ENCODE assay signal across 15 cellular contexts in genomic region chr17:6996256-6997111, GRCh38. TPM values are rescaled to one million over a fixed set of nuclear protein-coding genes. Genes with fewer than 3 reads are reported as not detected.
DNase-seq lines count a peak whose midpoint lies in the region; ATAC-seq and TF ChIP-seq lines count a peak whose summit lies in the region.
"Had no signal": no experiment of that assay in that cellular context is flagged by ENCODE, and none has a peak within 500 bp of the region (broad histone marks: within the 10 kb centered on the region; RNA-seq: fewer than 3 reads in every experiment).

No MANE protein-coding gene starts in this region.

- peak; percentile 20 for ATAC-seq in Right ventricle myocardium superior (ENCODE audit: poor library complexity)
- ATAC-seq in GM21360 (IDR thresholded peaks at IDR 0.05; ENCODE audit: unreplicated experiment): no peak
- ATAC-seq: A549; activated naive CD8-positive, alpha-beta T cell treated with anti-CD3 and anti-CD28 coated beads, Interleukin-2, amount 50 U/mL, for 24 hours had no signal

- no peaks in the 10 kb centered on the region for H3K79me1 ChIP-seq in neuronal stem cell (ENCODE audit: low read depth, low read length)

- H4K91ac ChIP-seq in neuronal stem cell (ENCODE audit: low read depth, low read length, poor library complexity): no peak overlapping the region

- H3K4me2 ChIP-seq in neuronal stem cell (ENCODE audit: insufficient read depth, low read length, poor library complexity, severe bottlenecking): peak overlapping the region; percentile 61
- H3K4me2 ChIP-seq: A549 had no signal

- intact Hi-C loops in Right ventricle myocardium superior (cut with DNase I) (no loop called here), cardiac septum (cut with DNase I) (no loop called here), left ventricle myocardium inferior (cut with micrococcal nuclease) (no loop called here)

- peak overlapping the region; percentile 83 for H2BK15ac ChIP-seq in neuronal stem cell (ENCODE audit: low read length)

- H3K27ac ChIP-seq in left ventricle myocardium inferior (replicated peaks): no peak overlapping the region
- no peak overlapping the region for H3K27ac ChIP-seq in neuronal stem cell (replicated peaks; ENCODE audit: low read length)
- H3K27ac ChIP-seq in urinary bladder (ENCODE audit: low read depth): no peak overlapping the region
- H3K27ac ChIP-seq in SJCRH30: no peak overlapping the region
- H3K27ac ChIP-seq: A549, HL-60, WERI-Rb-1 had no signal

- no peak overlapping the region for H2BK12ac ChIP-seq in neuronal stem cell (ENCODE audit: low read length)

- H3K4me1 ChIP-seq in left ventricle myocardium inferior: peaks cover 19% of the 10 kb centered on the region
- H3K4me1 ChIP-seq in neuronal stem cell (ENCODE audit: control insufficient read depth in 2 of 2, insufficient read depth in 1 of 2, low read depth in 1 of 2, low read length in 2 of 2): peaks cover 0 to 5% of the 10 kb centered on the region in 2 donors
- H3K4me1 ChIP-seq in urinary bladder (ENCODE audit: insufficient read depth): no peaks in the 10 kb centered on the region
- no peaks in the 10 kb centered on the region for H3K4me1 ChIP-seq in SJCRH30
- H3K4me1 ChIP-seq: A549 had no signal

- H3K4me3 ChIP-seq in left ventricle myocardium inferior: peak overlapping the region; percentile 56
- H3K4me3 ChIP-seq in neuronal stem cell (ENCODE audit: low read length in 2 of 2): peak overlapping the region in 1 of 2 donors; percentile 72
- H3K4me3 ChIP-seq in urinary bladder (ENCODE audit: low read depth, low read length): peak overlapping the region; percentile 21
- no peak overlapping the region for H3K4me3 ChIP-seq in SJCRH30
- H3K4me3 ChIP-seq: A549 had no signal

- TF ChIP-seq CTCF in left ventricle myocardium inferior (IDR thresholded peaks at IDR 0.05; ENCODE audit: borderline replicate concordance): no peak

- H3K14ac ChIP-seq in neuronal stem cell (ENCODE audit: low read length): peak overlapping the region; percentile 47

- H2AFZ ChIP-seq in neuronal stem cell (ENCODE audit: low read length): no peak overlapping the region

- H3K18ac ChIP-seq in neuronal stem cell (ENCODE audit: low read length): peak overlapping the region; percentile 94

- DNase-seq in Right ventricle myocardium superior: no peak
- no peak for DNase-seq in cardiac septum (ENCODE audit: low spot score)
- DNase-seq in left ventricle myocardium inferior: no peak
- DNase-seq in neuronal stem cell (ENCODE audit: low spot score): no peak
- no peak for DNase-seq in SJCRH30
- no peak for DNase-seq in 8988T
- DNase-seq: activated naive CD8-positive, alpha-beta T cell treated with anti-CD3 and anti-CD28 coated beads, Interleukin-2, amount 50 U/mL, for 24 hours; Calu3; dermis blood vessel endothelial cell; NK-92 treated with Interleukin-12 subunit alpha and Interleukin-12 subunit beta, amount 100 ng/mL, for 24 hours; WERI-Rb-1 had no signal

- H2BK120ac ChIP-seq in neuronal stem cell (ENCODE audit: low read depth, low read length): peak overlapping the region; percentile 68

- H3K27me3 ChIP-seq in left ventricle myocardium inferior (ENCODE audit: low read depth) (no peaks in the 10 kb centered on the region), neuronal stem cell (ENCODE audit: control insufficient read depth in 3 of 3, insufficient read depth in 3 of 3, low read depth in 1 of 3, low read length in 3 of 3) (peaks cover 0 to 21% (median 0%) of the 10 kb centered on the region in 3 experiments), SJCRH30 (no peaks in the 10 kb centered on the region)

- no peak overlapping the region for H3K4ac ChIP-seq in neuronal stem cell (ENCODE audit: low read length)

- H4K8ac ChIP-seq in neuronal stem cell (ENCODE audit: low read depth, low read length): no peak overlapping the region

- H3K36me3 ChIP-seq in left ventricle myocardium inferior (peaks cover 35% of the 10 kb centered on the region), neuronal stem cell (replicated peaks in 1 of 2; ENCODE audit: control insufficient read depth in 2 of 2, insufficient read depth in 2 of 2, low read length in 2 of 2) (peaks cover 4 to 42% of the 10 kb centered on the region in 2 donors), urinary bladder (ENCODE audit: insufficient read depth) (peaks cover 5% of the 10 kb centered on the region), SJCRH30 (no peaks in the 10 kb centered on the region)

- peak overlapping the region; percentile 70 for H3K9ac ChIP-seq in neuronal stem cell (ENCODE audit: low read depth, low read length, poor library complexity)

- WGBS in neuronal stem cell (ENCODE audit: extremely low coverage in 2 of 2, insufficient read length in 2 of 2, insufficient replicate concordance in 1 of 2), 2 donors: no CpG with 5 or more reads among the region's 67 CpGs
- WGBS in urinary bladder: 50% methylated on average over 67 of the region's 67 CpGs

- H3K9me3 ChIP-seq in left ventricle myocardium inferior (replicated peaks) (no peaks in the 10 kb centered on the region), neuronal stem cell (replicated peaks in 1 of 2; ENCODE audit: control insufficient read depth in 2 of 2, insufficient read depth in 1 of 2, low read depth in 1 of 2, low read length in 2 of 2) (peaks cover 0 to 2% of the 10 kb centered on the region in 2 donors), SJCRH30 (replicated peaks) (no peaks in the 10 kb centered on the region)
- H3K9me3 ChIP-seq: A549 had no signal

- H2BK5ac ChIP-seq in neuronal stem cell (ENCODE audit: low read length): peak overlapping the region; percentile 66

- H3K23ac ChIP-seq in neuronal stem cell (ENCODE audit: low read depth, low read length, poor library complexity): peak overlapping the region; percentile 96

- H2AK5ac ChIP-seq in neuronal stem cell (ENCODE audit: low read depth, low read length): peak overlapping the region; percentile 84

RNA-seq across cellular contexts. Expression of gene ALOX12, which starts 0.6 kb away (rescaled TPM):
- not detected for total RNA-seq in Right ventricle myocardium superior
- total RNA-seq in cardiac septum: not detected
- not detected for total RNA-seq in left ventricle myocardium inferior
- polyA plus RNA-seq in neuronal stem cell (2013, experiment 1 of 2): 0.32 TPM
- 0.25 TPM for polyA plus RNA-seq in neuronal stem cell (2013, experiment 2 of 2)
- total RNA-seq in urinary bladder: not detected
- 0.04 TPM for polyA plus RNA-seq in urinary bladder
- not detected in 2 replicates for total RNA-seq in SJCRH30 (2014; rRNA removed; shearing (Covaris generic))
- total RNA-seq: Calu3, dermis blood vessel endothelial cell had no signal
- polyA plus RNA-seq: A549 had no signal

RNA-seq across cellular contexts. Expression of gene RNASEK, which starts 15.9 kb away (rescaled TPM):
- total RNA-seq in Right ventricle myocardium superior (159 TPM), cardiac septum (171 TPM), left ventricle myocardium inferior (174 TPM), urinary bladder (32.9 TPM)
- 400 TPM for polyA plus RNA-seq in neuronal stem cell (2013, experiment 1 of 2)
- polyA plus RNA-seq in neuronal stem cell (2013, experiment 2 of 2): 390 TPM
- polyA plus RNA-seq in urinary bladder: 305 TPM
- total RNA-seq in SJCRH30 (2014; rRNA removed; shearing (Covaris generic)): 97.2 and 103 TPM in 2 replicates

RNA-seq across cellular contexts. Expression of gene BCL6B, which starts 26.4 kb away (rescaled TPM):
- 12.6 TPM for total RNA-seq in Right ventricle myocardium superior
- total RNA-seq in cardiac septum: 8.8 TPM
- total RNA-seq in left ventricle myocardium inferior: 13.7 TPM
- 3.1 TPM for polyA plus RNA-seq in neuronal stem cell (2013, experiment 1 of 2)
- polyA plus RNA-seq in neuronal stem cell (2013, experiment 2 of 2): 2.8 TPM
- 12.5 TPM for total RNA-seq in urinary bladder
- 9.9 TPM for polyA plus RNA-seq in urinary bladder
- total RNA-seq in SJCRH30 (2014; rRNA removed; shearing (Covaris generic)): 0.02 TPM in 1 of 2 replicates, not detected in the other
- total RNA-seq: Calu3 had no signal

RNA-seq across cellular contexts. Expression of gene SLC16A13, which starts 39.3 kb away (rescaled TPM):
- total RNA-seq in Right ventricle myocardium superior (1.6 TPM), cardiac septum (0.48 TPM), left ventricle myocardium inferior (1.4 TPM), urinary bladder (0.37 TPM)
- polyA plus RNA-seq in neuronal stem cell (2013, experiment 1 of 2): 3.0 TPM
- polyA plus RNA-seq in neuronal stem cell (2013, experiment 2 of 2): 3.4 TPM
- 1.5 TPM for polyA plus RNA-seq in urinary bladder
- total RNA-seq in SJCRH30 (2014; rRNA removed; shearing (Covaris generic)): 0.23 and 0.47 TPM in 2 replicates

RNA-seq across cellular contexts. Expression of gene SLC16A11, which starts 47.4 kb away (rescaled TPM):
- total RNA-seq in Right ventricle myocardium superior: 0.56 TPM
- 1.1 TPM for total RNA-seq in cardiac septum
- total RNA-seq in left ventricle myocardium inferior: 0.38 TPM
- 0.04 TPM for polyA plus RNA-seq in neuronal stem cell (2013, experiment 1 of 2)
- 0.03 TPM for polyA plus RNA-seq in neuronal stem cell (2013, experiment 2 of 2)
- not detected for total RNA-seq in urinary bladder
- polyA plus RNA-seq in urinary bladder: 1.5 TPM
- total RNA-seq in SJCRH30 (2014; rRNA removed; shearing (Covaris generic)): not detected in 2 replicates
- total RNA-seq: Calu3 had no signal
- polyA plus RNA-seq: A549 had no signal
